8 cellular contexts compared by ENCODE assay signal in genomic region chr6:33312361-33313104, GRCh38. TPM values are rescaled to one million over a fixed set of nuclear protein-coding genes. Genes with fewer than 3 reads are reported as not detected.
DNase-seq lines count a peak whose midpoint lies in the region; ATAC-seq, FAIRE-seq and TF ChIP-seq lines count a peak whose summit lies in the region.

No MANE protein-coding gene starts in this region.

- H3K27ac ChIP-seq in KOPT-K1 (ENCODE audit: low read depth, low read length, poor library complexity, severe bottlenecking) (peak overlapping the region; percentile 99), neural cell (ENCODE audit: low read length) (peak overlapping the region; percentile 31), substantia nigra (ENCODE audit: low read depth, low read length, poor library complexity, severe bottlenecking) (peak overlapping the region; percentile 83)

- no peaks in the 10 kb centered on the region for H3K79me2 ChIP-seq in neural cell (replicated peaks; ENCODE audit: insufficient read depth, low read length)

- no peaks in the 10 kb centered on the region for H4K20me1 ChIP-seq in neural cell (ENCODE audit: insufficient read depth)

- no peak for ATAC-seq in HG03025 (IDR thresholded peaks at IDR 0.05; ENCODE audit: low FRiP score, unreplicated experiment)

- H3K9me2 ChIP-seq in neural cell (ENCODE audit: insufficient read depth, low read length), result no peaks in the 10 kb centered on the region

- H3K9ac ChIP-seq in neural cell (ENCODE audit: low read length), result peak overlapping the region; percentile 52

- no peak for TF ChIP-seq EP300 in neural cell (conservative IDR thresholded peaks at IDR 0.05; ENCODE audit: poor library complexity, severe bottlenecking)

- peak overlapping the region; percentile 45 for H2AFZ ChIP-seq in neural cell (ENCODE audit: low read depth, low read length)

- H3F3A ChIP-seq in neural cell (ENCODE audit: insufficient read depth, low read length, poor library complexity, severe bottlenecking), result no peaks in the 10 kb centered on the region

- H3K36me3 ChIP-seq in KOPT-K1 (ENCODE audit: insufficient read depth, low read length) (peaks cover 45% of the 10 kb centered on the region), neural cell (ENCODE audit: insufficient read depth, low read length) (no peaks in the 10 kb centered on the region)

- peak overlapping the region; percentile 68 for H3K4me2 ChIP-seq in neural cell (ENCODE audit: low read length)

- no peak for TF ChIP-seq RAD21 in neural cell (conservative IDR thresholded peaks at IDR 0.05)

- peaks cover 25% of the 10 kb centered on the region for H3K27me3 ChIP-seq in neural cell (ENCODE audit: insufficient read depth, low read depth, low read length)

- TF ChIP-seq CTCF in fibroblast of the aortic adventitia (IDR thresholded peaks at IDR 0.05; ENCODE audit: insufficient read depth, low read length), result no peak
- peak; percentile 39 for TF ChIP-seq CTCF in neural cell (IDR thresholded peaks at IDR 0.05; ENCODE audit: poor library complexity, severe bottlenecking)

- H3K9me3 ChIP-seq in KOPT-K1 (ENCODE audit: insufficient read depth, low read length, poor library complexity, severe bottlenecking), result no peaks in the 10 kb centered on the region
- no peaks in the 10 kb centered on the region for H3K9me3 ChIP-seq in neural cell (ENCODE audit: low read length)

- peak; percentile 17; the same call in 1 of the 2 replicates for TF ChIP-seq POLR2A in GM12892 (IDR thresholded peaks at IDR 0.05; ENCODE audit: low read depth, low read length)

- H3K4me3 ChIP-seq in fibroblast of the aortic adventitia (ENCODE audit: low read depth, low read length), result peak overlapping the region; percentile 92
- H3K4me3 ChIP-seq in neural cell (ENCODE audit: low read length), result peak overlapping the region; percentile 68

- DNase-seq in GM12892 (ENCODE audit: insufficient read length) (peak; percentile 86), RPMI7951 (ENCODE audit: low read depth) (peak; percentile 66), fibroblast of the aortic adventitia (ENCODE audit: low read depth) (peak; percentile 60), substantia nigra (lab: John Stamatoyannopoulos, UW) (peak in 25 of 49 donors; percentile 13 to 78 (median 40))
- DNase-seq in activated effector memory CD4-positive, alpha-beta T cell treated with Interleukin-2 at 50 U/mL for 16 hours, result peak; percentile 69

- FAIRE-seq in GM12892 (lab: Jason Lieb, UNC), result no peak

TF ChIP-seq in neural cell, 6 proteins besides CTCF, POLR2A, EP300 and RAD21:
- TF ChIP-seq SMC3 (conservative IDR thresholded peaks at IDR 0.05; ENCODE audit: poor library complexity), result no peak
- TF ChIP-seq EZH2 (IDR thresholded peaks at IDR 0.05; ENCODE audit: borderline replicate concordance, insufficient read depth, low read length, poor library complexity, severe bottlenecking), result no peak
- TF ChIP-seq POLR2AphosphoS5 (IDR thresholded peaks at IDR 0.05), result no peak
- TF ChIP-seq MXI1 (conservative IDR thresholded peaks at IDR 0.05; ENCODE audit: poor library complexity, severe bottlenecking), result no peak
- TF ChIP-seq TAF1 (IDR thresholded peaks at IDR 0.05; ENCODE audit: low read depth), result no peak
- no peak for TF ChIP-seq REST (IDR thresholded peaks at IDR 0.05; ENCODE audit: borderline replicate concordance)
TF ChIP-seq in neural cell: peak in this region for 0.

RNA-seq across cellular contexts. Expression of gene TAPBP, which starts 1.3 kb away (rescaled TPM):
- 51.3 TPM for polyA plus RNA-seq in GM12892 (2012; ENCODE audit: missing spikeins)
- total RNA-seq in RPMI7951 (2014; rRNA removed; shearing (Covaris generic)), result 77.1 and 79.9 TPM in 2 replicates
- 50.2 and 86.2 TPM in 2 replicates for total RNA-seq in fibroblast of the aortic adventitia (ENCODE audit: low replicate concordance)
- 1.2 and 5.5 TPM in 2 replicates for polyA plus RNA-seq in neural cell
- 1.6 and 1.7 TPM in 2 replicates for polyA minus RNA-seq in neural cell

RNA-seq across cellular contexts. Expression of gene ZBTB22, which starts 5.0 kb away (rescaled TPM):
- polyA plus RNA-seq in GM12892 (2012; ENCODE audit: missing spikeins), result 6.0 TPM
- 10.7 TPM in 2 replicates for total RNA-seq in RPMI7951 (2014; rRNA removed; shearing (Covaris generic))
- total RNA-seq in fibroblast of the aortic adventitia (ENCODE audit: low replicate concordance), result 9.0 and 12.8 TPM in 2 replicates
- 16.5 and 30.0 TPM in 2 replicates for polyA plus RNA-seq in neural cell
- polyA minus RNA-seq in neural cell, result 29.1 and 30.4 TPM in 2 replicates

RNA-seq across cellular contexts. Expression of gene DAXX, which starts 10.2 kb away (rescaled TPM):
- 40.0 TPM for polyA plus RNA-seq in GM12892 (2012; ENCODE audit: missing spikeins)
- 51.8 and 54.8 TPM in 2 replicates for total RNA-seq in RPMI7951 (2014; rRNA removed; shearing (Covaris generic))
- total RNA-seq in fibroblast of the aortic adventitia (ENCODE audit: low replicate concordance), result 42.2 and 149 TPM in 2 replicates
- 39.3 and 66.0 TPM in 2 replicates for polyA plus RNA-seq in neural cell
- polyA minus RNA-seq in neural cell, result 20.7 and 22.6 TPM in 2 replicates

RNA-seq across cellular contexts. Expression of gene RGL2, which starts 13.8 kb away (rescaled TPM):
- polyA plus RNA-seq in GM12892 (2012; ENCODE audit: missing spikeins), result 11.8 TPM
- total RNA-seq in RPMI7951 (2014; rRNA removed; shearing (Covaris generic)), result 24.3 and 27.5 TPM in 2 replicates
- total RNA-seq in fibroblast of the aortic adventitia (ENCODE audit: low replicate concordance), result 25.8 and 27.9 TPM in 2 replicates
- polyA plus RNA-seq in neural cell, result 120 and 141 TPM in 2 replicates
- 39.7 and 41.6 TPM in 2 replicates for polyA minus RNA-seq in neural cell

RNA-seq across cellular contexts. Expression of gene PFDN6, which starts 23.1 kb away (rescaled TPM):
- 203 TPM for polyA plus RNA-seq in GM12892 (2012; ENCODE audit: missing spikeins)
- 76.7 and 134 TPM in 2 replicates for total RNA-seq in RPMI7951 (2014; rRNA removed; shearing (Covaris generic))
- 8.9 and 21.7 TPM in 2 replicates for total RNA-seq in fibroblast of the aortic adventitia (ENCODE audit: low replicate concordance)
- polyA plus RNA-seq in neural cell, result 97.8 and 109 TPM in 2 replicates
- polyA minus RNA-seq in neural cell, result 21.2 and 23.4 TPM in 2 replicates

Comparison
In these comparisons a context has a peak if more than half of its experiments do, and no peak if none do; other contexts are left out.
1. H3K27ac ChIP-seq: peak in every context shown above with its lines; median percentile 99 in KOPT-K1; 83 in substantia nigra; 31 in neural cell.